In the genomic region with DNA sequence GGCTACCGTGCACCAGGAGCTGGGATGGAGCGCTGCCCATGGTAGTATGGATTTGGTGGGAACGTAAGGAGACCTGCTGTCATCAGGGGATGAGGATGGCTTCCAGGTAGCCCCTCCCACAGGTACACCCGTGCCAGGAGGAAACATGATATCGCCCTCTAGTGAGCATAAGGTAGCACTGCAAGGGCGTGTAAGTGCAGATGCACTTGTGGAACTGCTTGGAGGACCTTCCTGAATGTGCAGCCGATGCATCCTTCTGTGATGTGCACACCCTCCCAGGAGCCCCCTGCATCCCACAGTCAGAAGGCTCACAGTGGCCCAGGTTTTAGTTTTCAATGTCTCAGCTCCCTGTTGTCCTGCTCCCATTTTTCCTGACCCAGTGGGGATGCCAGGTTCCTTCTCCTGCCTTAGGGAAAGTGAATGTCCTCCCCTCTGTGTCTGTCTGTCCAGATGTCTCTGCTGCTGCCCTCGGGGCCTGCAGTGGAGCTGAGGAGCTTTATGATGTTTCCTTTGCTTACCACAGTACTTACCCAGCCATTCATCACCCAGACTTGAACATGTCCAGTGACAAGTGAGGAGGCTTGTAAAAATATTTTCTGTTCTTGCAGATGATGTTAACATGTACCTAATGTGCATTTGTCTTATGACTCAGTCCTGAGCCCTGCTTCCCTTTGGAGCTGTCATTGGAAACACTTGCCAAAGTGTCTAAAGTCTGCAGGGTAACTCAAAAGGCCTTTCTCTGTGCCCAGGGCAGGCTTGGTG, we compare ENCODE assay signal across 1 cellular context.
A peak's percentile ranks its signal among the peaks of the same experiment; 100 is the strongest.
TF ChIP-seq lines count a peak whose summit lies in the region.

No MANE protein-coding gene starts in this region.

TF ChIP-seq in A549, 52 proteins besides CTCF, POLR2A, EP300 and RAD21 (continued from another document):
- no peak for TF ChIP-seq ZFP36 (IDR thresholded peaks at IDR 0.05; ENCODE audit: borderline replicate concordance, partially characterized antibody)
- no peak for TF ChIP-seq CHD2 (IDR thresholded peaks at IDR 0.05; ENCODE audit: low read length, partially characterized antibody)
- TF ChIP-seq, protein P1, sequence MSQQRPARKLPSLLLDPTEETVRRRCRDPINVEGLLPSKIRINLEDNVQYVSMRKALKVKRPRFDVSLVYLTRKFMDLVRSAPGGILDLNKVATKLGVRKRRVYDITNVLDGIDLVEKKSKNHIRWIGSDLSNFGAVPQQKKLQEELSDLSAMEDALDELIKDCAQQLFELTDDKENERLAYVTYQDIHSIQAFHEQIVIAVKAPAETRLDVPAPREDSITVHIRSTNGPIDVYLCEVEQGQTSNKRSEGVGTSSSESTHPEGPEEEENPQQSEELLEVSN (IDR thresholded peaks at IDR 0.05; ENCODE audit: borderline replicate concordance, low read depth), result no peak
- TF ChIP-seq, protein P2, sequence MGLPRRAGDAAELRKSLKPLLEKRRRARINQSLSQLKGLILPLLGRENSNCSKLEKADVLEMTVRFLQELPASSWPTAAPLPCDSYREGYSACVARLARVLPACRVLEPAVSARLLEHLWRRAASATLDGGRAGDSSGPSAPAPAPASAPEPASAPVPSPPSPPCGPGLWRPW (IDR thresholded peaks at IDR 0.05), result no peak
- peak in 1 of 2 experiments; percentile 23; a peak in 2 of 5 replicates for TF ChIP-seq JUN (IDR thresholded peaks at IDR 0.05)
- no peak for TF ChIP-seq ZSCAN20 (CRISPR knock-in tag; IDR thresholded peaks at IDR 0.05)
- 0 out of 2 replicates have a peak, but pooled peaks have one; percentile 37 for TF ChIP-seq FOSL2 (IDR thresholded peaks at IDR 0.05)
- TF ChIP-seq FOSL2 (CRISPR knock-in tag; IDR thresholded peaks at IDR 0.05), result no peak
- TF ChIP-seq, protein P3, sequence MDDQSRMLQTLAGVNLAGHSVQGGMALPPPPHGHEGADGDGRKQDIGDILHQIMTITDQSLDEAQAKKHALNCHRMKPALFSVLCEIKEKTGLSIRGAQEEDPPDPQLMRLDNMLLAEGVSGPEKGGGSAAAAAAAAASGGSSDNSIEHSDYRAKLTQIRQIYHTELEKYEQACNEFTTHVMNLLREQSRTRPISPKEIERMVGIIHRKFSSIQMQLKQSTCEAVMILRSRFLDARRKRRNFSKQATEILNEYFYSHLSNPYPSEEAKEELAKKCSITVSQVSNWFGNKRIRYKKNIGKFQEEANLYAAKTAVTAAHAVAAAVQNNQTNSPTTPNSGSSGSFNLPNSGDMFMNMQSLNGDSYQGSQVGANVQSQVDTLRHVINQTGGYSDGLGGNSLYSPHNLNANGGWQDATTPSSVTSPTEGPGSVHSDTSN (IDR thresholded peaks at IDR 0.05), result 0 out of 2 replicates have a peak, but pooled peaks have one; percentile 41
- no peak for TF ChIP-seq RCOR1 (IDR thresholded peaks at IDR 0.05; ENCODE audit: low read depth, low read length)
- TF ChIP-seq CBX2 (IDR thresholded peaks at IDR 0.05; ENCODE audit: borderline replicate concordance, low read depth), result no peak
- TF ChIP-seq GATA3 (IDR thresholded peaks at IDR 0.05; ENCODE audit: borderline replicate concordance), result peak; percentile 80; the same call in 1 of the 2 replicates
